Comparison of ENCODE assay signal across 8 cellular contexts in the genomic region with DNA sequence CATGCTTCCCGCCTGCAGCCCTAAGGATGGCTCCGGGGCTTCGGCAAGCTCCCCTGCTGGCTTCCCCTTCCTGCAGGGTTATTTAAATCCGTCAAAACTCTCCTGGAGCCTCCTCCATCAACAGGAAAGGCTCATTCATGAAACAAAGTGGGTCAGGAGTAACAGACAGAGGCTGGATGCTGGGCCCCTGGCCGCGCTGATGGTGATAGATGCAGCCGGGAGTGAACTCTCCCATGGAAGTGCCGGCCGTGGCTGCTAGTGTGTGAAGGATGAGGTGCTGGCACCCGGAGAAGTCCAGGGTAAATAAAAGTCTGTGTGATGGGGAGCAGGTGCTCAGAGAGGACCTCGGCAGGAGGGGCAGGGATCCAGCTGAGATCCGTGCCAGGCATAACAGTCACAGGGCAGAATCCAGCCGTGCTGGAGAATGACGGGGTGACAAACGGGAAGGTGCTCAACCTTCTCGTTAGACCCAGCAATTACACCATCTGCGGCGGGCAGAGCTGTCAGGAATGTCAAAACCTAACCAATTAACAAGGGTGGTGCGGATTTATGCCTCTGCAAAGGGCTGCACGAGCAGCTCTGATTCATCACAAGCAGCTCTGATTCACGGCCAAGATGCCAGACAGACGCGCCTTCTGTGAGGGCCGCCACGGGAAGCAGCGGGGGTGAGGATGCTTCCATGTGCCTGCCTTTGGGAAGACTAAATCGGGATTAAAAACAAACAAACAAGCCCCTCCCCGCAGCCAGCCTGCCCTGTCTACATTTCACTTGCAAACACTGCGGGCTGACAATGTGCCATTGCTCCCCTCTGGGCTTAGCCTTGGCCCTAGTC. TPM values are rescaled to one million over a fixed set of nuclear protein-coding genes. Genes with fewer than 3 reads are reported as not detected.
DNase-seq lines count a peak whose midpoint lies in the region; ATAC-seq and TF ChIP-seq lines count a peak whose summit lies in the region.

No MANE protein-coding gene starts in this region.

- peaks cover 14% of the 10 kb centered on the region for H3K36me3 Mint-ChIP-seq in T-helper 17 cell (ENCODE audit: low read depth)

- DNase-seq in AG08395 (ENCODE audit: low spot score) (peak; percentile 93), HPDE6-E6E7 (ENCODE audit: extremely low spot score) (peak; percentile 81), T-helper 17 cell (no peak), inferior parietal cortex (ENCODE audit: extremely low spot score) (peak; percentile 66), thoracic aorta (ENCODE audit: low spot score) (peak; percentile 45), erythroblast (lab: John Stamatoyannopoulos, UW) (no peak)

- no peak overlapping the region for H3K4me3 Mint-ChIP-seq in T-helper 17 cell

- peak overlapping the region; percentile 74 for H3K27ac Mint-ChIP-seq in T-helper 17 cell

- H3K27me3 Mint-ChIP-seq in T-helper 17 cell, result no peaks in the 10 kb centered on the region

- peak overlapping the region; percentile 35 for H3K4me3 ChIP-seq in thoracic aorta

- no peak for TF ChIP-seq POLR2A in erythroblast (IDR thresholded peaks at IDR 0.05; ENCODE audit: low read length)

- H3K4me1 Mint-ChIP-seq in T-helper 17 cell, result peaks cover 41% of the 10 kb centered on the region

- ATAC-seq in T-helper 17 cell, result no peak
- ATAC-seq in thoracic aorta (ENCODE audit: insufficient number of reproducible peaks, low FRiP score, low read depth), result no peak
- no peak for ATAC-seq in GM18517 (IDR thresholded peaks at IDR 0.05; ENCODE audit: unreplicated experiment)
- ATAC-seq in HG03159 (IDR thresholded peaks at IDR 0.05; ENCODE audit: unreplicated experiment), result no peak

- no peak overlapping the region for H3K27ac ChIP-seq in thoracic aorta

- TF ChIP-seq CTCF in thoracic aorta (IDR thresholded peaks at IDR 0.05), result no peak

- no peaks in the 10 kb centered on the region for H3K9me3 ChIP-seq in T-helper 17 cell (ENCODE audit: control insufficient read depth, low read length, poor library complexity, severe bottlenecking)
- H3K9me3 ChIP-seq in thoracic aorta, result no peaks in the 10 kb centered on the region

- H3K36me3 ChIP-seq in thoracic aorta, result no peaks in the 10 kb centered on the region

- no peaks in the 10 kb centered on the region for H3K27me3 ChIP-seq in thoracic aorta (replicated peaks; ENCODE audit: insufficient read depth)

- H3K4me1 ChIP-seq in thoracic aorta (ENCODE audit: control insufficient read depth in 1 of 2, low read depth in 2 of 2), result peaks cover 5 to 44% of the 10 kb centered on the region in 2 donors

RNA-seq across cellular contexts. Expression of a gene that starts 55.6 kb away (rescaled TPM):
- 10 to 100 TPM; 59.6 to 64.8 TPM for total RNA-seq in T-helper 17 cell
- total RNA-seq in thoracic aorta, result 10 to 100 TPM; 29.5 to 43.4 TPM

Comparison
In these comparisons a context has a peak if more than half of its experiments do, and no peak if none do; other contexts are left out.
1. DNase-seq: peak in AG08395 (single experiment), HPDE6-E6E7 (single experiment), inferior parietal cortex (single experiment) and thoracic aorta (single experiment); none in T-helper 17 cell (0 of 3) and erythroblast (0 of 2).